In genomic region chr1:45890078-45890477, GRCh38 we compare ENCODE assay signal across 26 cellular contexts.
"Had no signal": no experiment of that assay in that cellular context is flagged by ENCODE, and none has a peak within 500 bp of the region (broad histone marks: within the 10 kb centered on the region; RNA-seq: fewer than 3 reads in every experiment).

No MANE protein-coding gene starts in this region.

- H3K4me1 Mint-ChIP-seq: naive thymus-derived CD8-positive, alpha-beta T cell had no signal

- H3K27ac ChIP-seq: coronary artery, esophagus muscularis mucosa, foreskin keratinocyte, gastroesophageal sphincter, heart left ventricle, hepatocyte, left lung, pancreas, suprapubic skin, vagina had no signal

- H3K4me3 ChIP-seq: coronary artery, esophagus muscularis mucosa, gastroesophageal sphincter, heart left ventricle, hepatocyte, left lung, pancreas, smooth muscle cell, suprapubic skin, transverse colon, vagina had no signal

- DNase-seq: dermis blood vessel endothelial cell; effector memory CD4-positive, alpha-beta T cell; foreskin keratinocyte; heart left ventricle; kidney; left lung; mesenchymal stem cell; midbrain; naive thymus-derived CD8-positive, alpha-beta T cell; occipital lobe; pancreas; stimulated activated CD4-positive, alpha-beta T cell treated with anti-CD3 and anti-CD28 coated beads, Interleukin-12 subunit alpha, Interleukin-12 subunit beta, amount 100 ng/mL, for 4 hours; stimulated activated CD4-positive, alpha-beta T cell treated with anti-CD3 and anti-CD28 coated beads, Interleukin-1b, Interleukin-23, amount 100 ng/mL, for 48 hours; stimulated activated CD4-positive, alpha-beta T cell treated with anti-CD3 and anti-CD28 coated beads, Interleukin-4, amount 100 ng/mL, for 1 hour; stimulated activated CD8-positive, alpha-beta memory T cell treated with anti-CD3 and anti-CD28 coated beads, Interleukin-4, amount 100 ng/mL, for 48 hours; stimulated activated naive CD4-positive, alpha-beta T cell; stimulated activated naive CD8-positive, alpha-beta T cell treated with anti-CD3 and anti-CD28 coated beads, Interleukin-15, amount 100 ng/mL, for 72 hours; transverse colon had no signal

- H3K9me3 ChIP-seq: esophagus muscularis mucosa, gastroesophageal sphincter, heart left ventricle, left lung, pancreas, suprapubic skin, transverse colon, vagina had no signal

- H3K36me3 ChIP-seq: esophagus muscularis mucosa, gastroesophageal sphincter, heart left ventricle, left lung, pancreas, suprapubic skin, transverse colon, vagina had no signal

- ATAC-seq: foreskin keratinocyte; gastroesophageal sphincter; heart left ventricle; left lung; naive thymus-derived CD8-positive, alpha-beta T cell; pancreas; sciatic nerve; stimulated activated naive CD8-positive, alpha-beta T cell treated with anti-CD3 and anti-CD28 coated beads, Interleukin-15, amount 100 ng/mL, for 72 hours had no signal

- H3K27me3 ChIP-seq: esophagus muscularis mucosa, foreskin keratinocyte, gastroesophageal sphincter, heart left ventricle, hepatocyte, left lung, pancreas, suprapubic skin, transverse colon, vagina had no signal

- H3K9me3 Mint-ChIP-seq: naive thymus-derived CD8-positive, alpha-beta T cell; stimulated activated naive CD8-positive, alpha-beta T cell treated with anti-CD3 and anti-CD28 coated beads, Interleukin-15, amount 100 ng/mL, for 72 hours had no signal

- H3K27ac Mint-ChIP-seq: naive thymus-derived CD8-positive, alpha-beta T cell; stimulated activated naive CD8-positive, alpha-beta T cell treated with anti-CD3 and anti-CD28 coated beads, Interleukin-15, amount 100 ng/mL, for 72 hours had no signal

- H3K4me3 Mint-ChIP-seq: naive thymus-derived CD8-positive, alpha-beta T cell; stimulated activated naive CD8-positive, alpha-beta T cell treated with anti-CD3 and anti-CD28 coated beads, Interleukin-15, amount 100 ng/mL, for 72 hours had no signal

- H3K27me3 Mint-ChIP-seq: naive thymus-derived CD8-positive, alpha-beta T cell; stimulated activated naive CD8-positive, alpha-beta T cell treated with anti-CD3 and anti-CD28 coated beads, Interleukin-15, amount 100 ng/mL, for 72 hours had no signal
